Comparison of ENCODE assay signal across 9 cellular contexts in the genomic region with DNA sequence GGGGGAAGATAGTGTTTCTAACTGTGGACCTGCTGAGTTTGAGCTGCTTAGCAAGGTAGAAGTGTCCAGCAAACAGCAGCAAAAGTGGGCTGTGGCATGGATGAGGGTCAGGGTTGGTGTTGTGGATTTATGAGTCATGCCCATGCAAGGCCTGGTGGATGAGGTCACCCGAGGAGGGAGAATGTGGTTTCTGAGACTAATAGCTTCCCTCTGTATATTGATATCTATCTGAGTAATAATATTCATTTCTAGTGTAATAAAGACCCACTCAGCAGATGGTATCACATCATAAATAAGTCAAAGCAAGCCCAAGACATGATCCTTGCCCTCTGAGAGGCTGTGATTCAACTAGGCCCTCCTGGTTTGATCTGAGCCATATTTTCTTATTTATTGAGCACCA.
DNase-seq lines count a peak whose midpoint lies in the region; ATAC-seq lines count a peak whose summit lies in the region.
"Had no signal": no experiment of that assay in that cellular context is flagged by ENCODE, and none has a peak within 500 bp of the region (broad histone marks: within the 10 kb centered on the region; RNA-seq: fewer than 3 reads in every experiment).

No MANE protein-coding gene starts in this region.

- DNase-seq in ELR (ENCODE audit: low read depth), result peak; percentile 95
- DNase-seq in astrocyte of the hippocampus (ENCODE audit: low read depth, low spot score), result peak; percentile 84
- DNase-seq in non-pigmented ciliary epithelial cell (ENCODE audit: low read depth), result peak; percentile 81
- no peak for DNase-seq in NCI-H510A treated with DMSO at 0.1 percent for 48 hours (lab: John Stamatoyannopoulos, UW)
- DNase-seq in NCI-H1436 (lab: John Stamatoyannopoulos, UW), result no peak
- no peak for DNase-seq in activated effector memory CD4-positive, alpha-beta T cell treated with Interleukin-2 at 50 U/mL for 16 hours
- no peak for DNase-seq in NCI-H1417 (lab: John Stamatoyannopoulos, UW)
- DNase-seq: activated naive CD8-positive, alpha-beta T cell treated with anti-CD3 and anti-CD28 coated beads, Interleukin-2, amount 10 ng/mL, durations not matched to agents 7 days and 5 days had no signal

- ATAC-seq in HG03196 (IDR thresholded peaks at IDR 0.05; ENCODE audit: unreplicated experiment), result peak; percentile 73

Comparison
In these comparisons a context has a peak if more than half of its experiments do, and no peak if none do; other contexts are left out.
1. DNase-seq: peak in ELR (single experiment), astrocyte of the hippocampus (single experiment) and non-pigmented ciliary epithelial cell (single experiment); none in NCI-H510A treated with DMSO at 0.1 percent for 48 hours (single experiment), NCI-H1436 (single experiment), activated effector memory CD4-positive, alpha-beta T cell treated with Interleukin-2 at 50 U/mL for 16 hours (single experiment) and NCI-H1417 (0 of 3).